ENCODE assay signal across 10 cellular contexts in the genomic region with DNA sequence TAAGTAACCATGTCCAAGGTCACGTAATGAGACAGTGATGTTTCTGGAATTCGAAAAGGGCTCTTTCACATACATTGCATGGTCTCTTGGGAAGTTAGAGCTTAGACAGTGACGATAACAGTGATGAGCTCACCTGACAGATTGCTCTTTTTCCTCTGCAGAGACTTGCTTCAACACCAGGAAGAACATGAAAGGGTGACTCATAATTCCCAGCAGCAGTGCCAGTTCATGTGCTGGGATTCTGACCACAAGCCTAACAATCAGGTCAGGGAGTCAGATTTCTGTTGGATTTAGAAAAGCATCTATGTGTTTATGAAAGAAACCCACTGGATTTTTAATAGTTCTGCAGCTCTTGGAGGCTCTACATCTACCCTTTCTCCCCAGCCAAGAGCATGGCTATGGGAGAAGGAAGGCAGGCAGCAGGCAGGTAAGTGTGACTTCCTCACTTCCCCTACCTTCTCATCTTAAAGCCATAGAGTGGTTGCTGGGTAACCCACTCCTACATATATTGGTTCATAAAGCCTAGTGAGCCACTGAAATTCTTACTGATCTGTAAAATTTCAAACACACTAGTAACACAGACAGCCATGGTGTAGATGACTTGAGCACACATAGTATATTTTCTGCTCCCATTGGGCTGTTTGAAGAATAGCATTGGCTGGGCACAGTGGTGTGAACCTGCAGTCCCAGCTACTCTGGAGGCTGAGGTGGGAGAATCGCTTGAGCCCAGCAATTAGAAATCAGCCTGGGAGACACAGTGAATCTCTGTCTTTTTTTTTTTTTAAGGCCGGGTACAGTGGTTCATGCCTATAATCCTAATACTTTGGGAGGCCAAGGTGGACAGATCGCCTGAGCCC. TPM values are rescaled to one million over a fixed set of nuclear protein-coding genes. Genes with fewer than 3 reads are reported as not detected.
DNase-seq lines count a peak whose midpoint lies in the region; ATAC-seq and TF ChIP-seq lines count a peak whose summit lies in the region.
"Had no signal": no experiment of that assay in that cellular context is flagged by ENCODE, and none has a peak within 500 bp of the region (broad histone marks: within the 10 kb centered on the region; RNA-seq: fewer than 3 reads in every experiment).

No MANE protein-coding gene starts in this region.

- no peaks in the 10 kb centered on the region for H3K9me3 ChIP-seq in transverse colon
- H3K9me3 ChIP-seq in right atrium auricular region, result no peaks in the 10 kb centered on the region

- H3K9me3 Mint-ChIP-seq in activated CD8-positive, alpha-beta T cell treated with anti-CD3 and anti-CD28 coated beads, Interleukin-2, amount 10 ng/mL, durations not matched to agents 7 days and 5 days (ENCODE audit: insufficient read depth), result no peaks in the 10 kb centered on the region
- no peaks in the 10 kb centered on the region for H3K9me3 Mint-ChIP-seq in activated CD8-positive, alpha-beta T cell treated with anti-CD3 and anti-CD28 coated beads for 36 hours
- H3K9me3 Mint-ChIP-seq: IgD-negative memory B cell had no signal

- H3K27ac ChIP-seq in foreskin keratinocyte (peak overlapping the region; percentile 97), transverse colon (peak overlapping the region; percentile 12 to 54 (median 46)), right atrium auricular region (no peak overlapping the region)

- TF ChIP-seq EP300 in transverse colon (IDR thresholded peaks at IDR 0.05; ENCODE audit: low read depth), result no peak

- H3K27me3 ChIP-seq in foreskin keratinocyte (no peaks in the 10 kb centered on the region), transverse colon (no peaks in the 10 kb centered on the region), right atrium auricular region (no peaks in the 10 kb centered on the region)

- TF ChIP-seq POLR2A in transverse colon (IDR thresholded peaks at IDR 0.05), result no peak

- peak; percentile 37 for ATAC-seq in activated CD8-positive, alpha-beta T cell treated with anti-CD3 and anti-CD28 coated beads, Interleukin-2, amount 10 ng/mL, durations not matched to agents 7 days and 5 days
- ATAC-seq in activated CD8-positive, alpha-beta T cell treated with anti-CD3 and anti-CD28 coated beads for 36 hours, result no peak
- peak; percentile 96 for ATAC-seq in foreskin keratinocyte

- DNase-seq in activated CD8-positive, alpha-beta T cell treated with anti-CD3 and anti-CD28 coated beads, Interleukin-2, amount 10 ng/mL, durations not matched to agents 7 days and 5 days, result no peak
- no peak for DNase-seq in activated CD8-positive, alpha-beta T cell treated with anti-CD3 and anti-CD28 coated beads for 36 hours
- DNase-seq in RKO (ENCODE audit: low spot score), result peak; percentile 79
- DNase-seq in foreskin keratinocyte, result peak; percentile 99 to 100
- DNase-seq in transverse colon, result peak; percentile 68
- no peak for DNase-seq in NCI-H187 treated with DMSO at 0.1 percent for 48 hours (lab: John Stamatoyannopoulos, UW)
- no peak for DNase-seq in right atrium auricular region (ENCODE audit: low spot score)
- no peak for DNase-seq in globus pallidus (ENCODE audit: low spot score)
- DNase-seq: occipital lobe had no signal

- peak overlapping the region; percentile 77 for H3K27ac Mint-ChIP-seq in activated CD8-positive, alpha-beta T cell treated with anti-CD3 and anti-CD28 coated beads, Interleukin-2, amount 10 ng/mL, durations not matched to agents 7 days and 5 days
- no peak overlapping the region for H3K27ac Mint-ChIP-seq in activated CD8-positive, alpha-beta T cell treated with anti-CD3 and anti-CD28 coated beads for 36 hours
- H3K27ac Mint-ChIP-seq: IgD-negative memory B cell had no signal

- in situ Hi-C loops in transverse colon (cut with MboI; ENCODE audit: low pct_ligation_motif_present in 1 of 4, low pct_unique_long_range_greater_than_20kb in 1 of 4, low sequenced_read_pairs in 3 of 4), result no loop called here

- CTCF ChIA-PET in activated CD8-positive, alpha-beta T cell treated with anti-CD3 and anti-CD28 coated beads, Interleukin-2, amount 10 ng/mL, durations not matched to agents 7 days and 5 days (lab: Charles Lee), result interaction anchor here (1.3 kb wide), 1 partner anchor 47 kb away, joined by 3 read pairs; no protein-coding TSS in a partner anchor
- CTCF ChIA-PET in activated CD8-positive, alpha-beta T cell treated with anti-CD3 and anti-CD28 coated beads for 36 hours (lab: Charles Lee), result no interaction called here

- H3K27me3 Mint-ChIP-seq in activated CD8-positive, alpha-beta T cell treated with anti-CD3 and anti-CD28 coated beads, Interleukin-2, amount 10 ng/mL, durations not matched to agents 7 days and 5 days (ENCODE audit: low read depth), result no peaks in the 10 kb centered on the region
- H3K27me3 Mint-ChIP-seq in activated CD8-positive, alpha-beta T cell treated with anti-CD3 and anti-CD28 coated beads for 36 hours, result no peaks in the 10 kb centered on the region
- H3K27me3 Mint-ChIP-seq: IgD-negative memory B cell had no signal

- no peak overlapping the region for H3K4me3 Mint-ChIP-seq in activated CD8-positive, alpha-beta T cell treated with anti-CD3 and anti-CD28 coated beads, Interleukin-2, amount 10 ng/mL, durations not matched to agents 7 days and 5 days
- H3K4me3 Mint-ChIP-seq in activated CD8-positive, alpha-beta T cell treated with anti-CD3 and anti-CD28 coated beads for 36 hours, result no peak overlapping the region
- H3K4me3 Mint-ChIP-seq: IgD-negative memory B cell had no signal

- no peak overlapping the region for H3K4me3 ChIP-seq in transverse colon
- H3K4me3 ChIP-seq in right atrium auricular region, result no peak overlapping the region

- no peak for TF ChIP-seq CTCF in activated CD8-positive, alpha-beta T cell treated with anti-CD3 and anti-CD28 coated beads for 36 hours (IDR thresholded peaks at IDR 0.05)
- TF ChIP-seq CTCF in foreskin keratinocyte (conservative IDR thresholded peaks at IDR 0.05), result no peak
- TF ChIP-seq CTCF in transverse colon (IDR thresholded peaks at IDR 0.05), result no peak
- TF ChIP-seq CTCF in right atrium auricular region (IDR thresholded peaks at IDR 0.05), result no peak

- peaks cover 8% of the 10 kb centered on the region for H3K36me3 Mint-ChIP-seq in activated CD8-positive, alpha-beta T cell treated with anti-CD3 and anti-CD28 coated beads, Interleukin-2, amount 10 ng/mL, durations not matched to agents 7 days and 5 days (ENCODE audit: low read depth)
- no peaks in the 10 kb centered on the region for H3K36me3 Mint-ChIP-seq in activated CD8-positive, alpha-beta T cell treated with anti-CD3 and anti-CD28 coated beads for 36 hours (ENCODE audit: low read depth)
- H3K36me3 Mint-ChIP-seq: IgD-negative memory B cell had no signal

- POLR2A ChIA-PET in activated CD8-positive, alpha-beta T cell treated with anti-CD3 and anti-CD28 coated beads, Interleukin-2, amount 10 ng/mL, durations not matched to agents 7 days and 5 days (lab: Charles Lee), result interaction anchor here (1.0 kb wide), 1 partner anchor 45 kb away, joined by 6 read pairs; no protein-coding TSS in a partner anchor
- POLR2A ChIA-PET in activated CD8-positive, alpha-beta T cell treated with anti-CD3 and anti-CD28 coated beads for 36 hours (lab: Charles Lee), result no interaction called here

- H3K4me1 ChIP-seq in foreskin keratinocyte (peaks cover 35% of the 10 kb centered on the region), transverse colon (peaks cover 0 to 11% (median 6%) of the 10 kb centered on the region in 4 donors), right atrium auricular region (no peaks in the 10 kb centered on the region)

- 80 to 89% methylated on average over 3 to 6 of the region's 6 CpGs for WGBS in transverse colon (ENCODE audit: low coverage in 1 of 2), 2 donors

- H3K36me3 ChIP-seq in transverse colon, result no peaks in the 10 kb centered on the region
- H3K36me3 ChIP-seq in right atrium auricular region, result no peaks in the 10 kb centered on the region

- intact Hi-C loops in activated CD8-positive, alpha-beta T cell treated with anti-CD3 and anti-CD28 coated beads for 36 hours (cut with micrococcal nuclease), result no loop called here
- intact Hi-C loops in transverse colon (cut with DNase I; ENCODE audit: low total_unique reads), result no loop called here

- peaks cover 40% of the 10 kb centered on the region for H3K4me1 Mint-ChIP-seq in activated CD8-positive, alpha-beta T cell treated with anti-CD3 and anti-CD28 coated beads, Interleukin-2, amount 10 ng/mL, durations not matched to agents 7 days and 5 days (ENCODE audit: low read depth)
- H3K4me1 Mint-ChIP-seq in activated CD8-positive, alpha-beta T cell treated with anti-CD3 and anti-CD28 coated beads for 36 hours (ENCODE audit: low read depth), result peaks cover 14% of the 10 kb centered on the region

RNA-seq across cellular contexts. Expression of gene PTP4A1, which starts 44.4 kb away (rescaled TPM):
- total RNA-seq in activated CD8-positive, alpha-beta T cell treated with anti-CD3 and anti-CD28 coated beads, Interleukin-2, amount 10 ng/mL, durations not matched to agents 7 days and 5 days, result 10 to 100 TPM; 86.6 to 87.0 TPM
- total RNA-seq in activated CD8-positive, alpha-beta T cell treated with anti-CD3 and anti-CD28 coated beads for 36 hours, result 10 to 100 TPM; 52.6 to 54.7 TPM
- total RNA-seq in foreskin keratinocyte, result 77.0 and 78.5 TPM in 2 replicates
- polyA plus RNA-seq in foreskin keratinocyte, result 39.6 and 48.9 TPM in 2 replicates
- total RNA-seq in transverse colon, result 100 to 1,000 TPM in 1 of 4 donors, 10 to 100 TPM in 3; 31.4 to 100 (median 67.9) TPM
- total RNA-seq in right atrium auricular region, result 10 to 100 TPM; 17.1 to 17.9 TPM

Comparison
In these comparisons a context has a peak if more than half of its experiments do, and no peak if none do; other contexts are left out.
1. DNase-seq: peak in RKO (single experiment), foreskin keratinocyte (2 of 2) and transverse colon (single experiment); none in activated CD8-positive, alpha-beta T cell treated with anti-CD3 and anti-CD28 coated beads, Interleukin-2, amount 10 ng/mL, durations not matched to agents 7 days and 5 days (single experiment), activated CD8-positive, alpha-beta T cell treated with anti-CD3 and anti-CD28 coated beads for 36 hours (single experiment), NCI-H187 treated with DMSO at 0.1 percent for 48 hours (single experiment), right atrium auricular region (single experiment) and globus pallidus (single experiment).
2. H3K27ac ChIP-seq: peak in foreskin keratinocyte (single experiment) and transverse colon (4 of 4); none in right atrium auricular region (0 of 2).